8 cellular contexts compared by ENCODE assay signal in genomic region chr6:14022673-14023072, GRCh38.
"Had no signal": no experiment of that assay in that cellular context is flagged by ENCODE, and none has a peak within 500 bp of the region (broad histone marks: within the 10 kb centered on the region; RNA-seq: fewer than 3 reads in every experiment).

No MANE protein-coding gene starts in this region.

- H3K4me3 ChIP-seq: GM23248, HAP-1 had no signal

- ATAC-seq: HCT116 had no signal

- H3K9ac ChIP-seq: GM23248 had no signal

- H3K36me3 ChIP-seq: HAP-1 had no signal

- H3K27ac ChIP-seq: GM23248 had no signal

- H3K36me3 Mint-ChIP-seq: IgD-negative memory B cell had no signal

- H3K9me3 ChIP-seq: HAP-1 had no signal

- DNase-seq: GM23248, GOT3, H7, KG1 had no signal

- H3K4me3 Mint-ChIP-seq: IgD-negative memory B cell had no signal

- H2AFZ ChIP-seq: GM23248 had no signal

- FAIRE-seq: HTR-8/SVneo had no signal

- H3K27ac Mint-ChIP-seq: IgD-negative memory B cell had no signal
